ENCODE assay signal across 20 cellular contexts in genomic region chr2:54701029-54701428, GRCh38.
"Had no signal": no experiment of that assay in that cellular context is flagged by ENCODE, and none has a peak within 500 bp of the region (broad histone marks: within the 10 kb centered on the region; RNA-seq: fewer than 3 reads in every experiment).

No MANE protein-coding gene starts in this region.

- H3K4me3 Mint-ChIP-seq: activated T-cell treated with anti-CD3 and anti-CD28 coated beads, Interleukin-2, amount 50 U/mL, for 24 hours; immature natural killer cell; mesothelial cell of epicardium; natural killer cell; stimulated activated naive B cell treated with anti-CD40 and anti-IgM and Interleukin-4, amounts not matched to agents 10 μg/mL and 1 μg/mL and 100 μg/mL, for 72 hours; T-cell; T-helper 2 cell treated with Interferon-gamma antibody and Interleukin-4, amounts not matched to agents 5 μg/mL and 100 μg/mL, for 36 hours had no signal

- H3K4me3 ChIP-seq: adrenal gland, colonic mucosa, esophagus squamous epithelium, left ventricle myocardium inferior, thoracic aorta, upper lobe of right lung had no signal

- DNase-seq: activated naive CD4-positive, alpha-beta T cell treated with Interleukin-2 at 50 U/mL for 16 hours; activated T-cell treated with anti-CD3 and anti-CD28 coated beads, Interleukin-2, amount 50 U/mL, for 24 hours; adrenal gland; colonic mucosa; esophagus squamous epithelium; foreskin fibroblast; immature natural killer cell; left ventricle myocardium inferior; natural killer cell; retina; stimulated activated CD4-positive, alpha-beta T cell treated with anti-CD3 and anti-CD28 coated beads, Interleukin-2, amount 100 ng/mL, for 48 hours; stimulated activated CD8-positive, alpha-beta memory T cell treated with anti-CD3 and anti-CD28 coated beads, Interleukin-4, amount 100 ng/mL, for 48 hours; stimulated activated naive B cell treated with anti-CD40 and anti-IgM and Interleukin-4, amounts not matched to agents 10 μg/mL and 1 μg/mL and 100 μg/mL, for 72 hours; T-cell; upper lobe of right lung had no signal

- H3K27me3 Mint-ChIP-seq: progenitor cell of endocrine pancreas, T-cell had no signal

- H3K36me3 Mint-ChIP-seq: immature natural killer cell; mesothelial cell of epicardium; natural killer cell; stimulated activated naive B cell treated with anti-CD40 and anti-IgM and Interleukin-4, amounts not matched to agents 10 μg/mL and 1 μg/mL and 100 μg/mL, for 72 hours; T-cell had no signal

- ATAC-seq: natural killer cell; SK-N-SH treated with all-trans-retinoic acid at 6 μM for 48 hours; stimulated activated naive B cell treated with anti-CD40 and anti-IgM and Interleukin-4, amounts not matched to agents 10 μg/mL and 1 μg/mL and 100 μg/mL, for 72 hours; T-cell; upper lobe of right lung had no signal

- H3K9me3 Mint-ChIP-seq: activated T-cell treated with anti-CD3 and anti-CD28 coated beads, Interleukin-2, amount 50 U/mL, for 24 hours; immature natural killer cell; natural killer cell; stimulated activated naive B cell treated with anti-CD40 and anti-IgM and Interleukin-4, amounts not matched to agents 10 μg/mL and 1 μg/mL and 100 μg/mL, for 72 hours; T-cell; T-helper 2 cell treated with Interferon-gamma antibody and Interleukin-4, amounts not matched to agents 5 μg/mL and 100 μg/mL, for 36 hours had no signal

- H3K27ac Mint-ChIP-seq: activated T-cell treated with anti-CD3 and anti-CD28 coated beads, Interleukin-2, amount 50 U/mL, for 24 hours; immature natural killer cell; mesothelial cell of epicardium; natural killer cell; progenitor cell of endocrine pancreas; stimulated activated naive B cell treated with anti-CD40 and anti-IgM and Interleukin-4, amounts not matched to agents 10 μg/mL and 1 μg/mL and 100 μg/mL, for 72 hours; T-cell; T-helper 2 cell treated with Interferon-gamma antibody and Interleukin-4, amounts not matched to agents 5 μg/mL and 100 μg/mL, for 36 hours had no signal

- H3K4me1 Mint-ChIP-seq: immature natural killer cell, natural killer cell, T-cell had no signal
